Comparison of ENCODE assay signal across 1 cellular context in the genomic region with DNA sequence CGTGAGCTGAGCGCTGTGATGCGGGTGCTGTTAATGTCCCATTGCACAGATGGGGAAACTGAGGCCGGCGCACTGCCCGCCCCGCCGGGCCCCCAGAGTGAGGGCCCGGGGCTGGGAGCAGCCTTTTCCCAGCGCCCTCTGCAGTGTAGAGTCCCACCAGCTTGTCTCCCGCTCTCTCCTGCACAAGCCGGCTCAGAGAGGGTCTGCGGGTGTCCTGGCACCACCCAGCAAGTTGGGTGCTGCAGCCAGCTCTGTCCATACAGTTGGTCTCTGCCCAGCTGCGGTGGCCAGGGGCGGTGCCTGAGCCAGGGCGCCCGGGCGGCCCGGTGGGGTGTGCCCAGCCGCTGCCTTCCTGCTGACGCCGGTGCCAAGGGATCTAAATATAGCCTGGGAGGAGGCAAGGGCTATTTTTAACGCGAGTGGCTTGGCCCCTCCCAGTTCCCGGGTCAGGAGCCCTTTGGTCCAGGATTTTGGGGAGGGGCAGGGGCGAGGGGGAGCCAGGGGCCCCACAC.
TF ChIP-seq lines count a peak whose summit lies in the region.

No MANE protein-coding gene starts in this region.

TF ChIP-seq in WTC11, 78 proteins besides CTCF, POLR2A, EP300 and RAD21 (continued from another document):
- TF ChIP-seq, protein P1, sequence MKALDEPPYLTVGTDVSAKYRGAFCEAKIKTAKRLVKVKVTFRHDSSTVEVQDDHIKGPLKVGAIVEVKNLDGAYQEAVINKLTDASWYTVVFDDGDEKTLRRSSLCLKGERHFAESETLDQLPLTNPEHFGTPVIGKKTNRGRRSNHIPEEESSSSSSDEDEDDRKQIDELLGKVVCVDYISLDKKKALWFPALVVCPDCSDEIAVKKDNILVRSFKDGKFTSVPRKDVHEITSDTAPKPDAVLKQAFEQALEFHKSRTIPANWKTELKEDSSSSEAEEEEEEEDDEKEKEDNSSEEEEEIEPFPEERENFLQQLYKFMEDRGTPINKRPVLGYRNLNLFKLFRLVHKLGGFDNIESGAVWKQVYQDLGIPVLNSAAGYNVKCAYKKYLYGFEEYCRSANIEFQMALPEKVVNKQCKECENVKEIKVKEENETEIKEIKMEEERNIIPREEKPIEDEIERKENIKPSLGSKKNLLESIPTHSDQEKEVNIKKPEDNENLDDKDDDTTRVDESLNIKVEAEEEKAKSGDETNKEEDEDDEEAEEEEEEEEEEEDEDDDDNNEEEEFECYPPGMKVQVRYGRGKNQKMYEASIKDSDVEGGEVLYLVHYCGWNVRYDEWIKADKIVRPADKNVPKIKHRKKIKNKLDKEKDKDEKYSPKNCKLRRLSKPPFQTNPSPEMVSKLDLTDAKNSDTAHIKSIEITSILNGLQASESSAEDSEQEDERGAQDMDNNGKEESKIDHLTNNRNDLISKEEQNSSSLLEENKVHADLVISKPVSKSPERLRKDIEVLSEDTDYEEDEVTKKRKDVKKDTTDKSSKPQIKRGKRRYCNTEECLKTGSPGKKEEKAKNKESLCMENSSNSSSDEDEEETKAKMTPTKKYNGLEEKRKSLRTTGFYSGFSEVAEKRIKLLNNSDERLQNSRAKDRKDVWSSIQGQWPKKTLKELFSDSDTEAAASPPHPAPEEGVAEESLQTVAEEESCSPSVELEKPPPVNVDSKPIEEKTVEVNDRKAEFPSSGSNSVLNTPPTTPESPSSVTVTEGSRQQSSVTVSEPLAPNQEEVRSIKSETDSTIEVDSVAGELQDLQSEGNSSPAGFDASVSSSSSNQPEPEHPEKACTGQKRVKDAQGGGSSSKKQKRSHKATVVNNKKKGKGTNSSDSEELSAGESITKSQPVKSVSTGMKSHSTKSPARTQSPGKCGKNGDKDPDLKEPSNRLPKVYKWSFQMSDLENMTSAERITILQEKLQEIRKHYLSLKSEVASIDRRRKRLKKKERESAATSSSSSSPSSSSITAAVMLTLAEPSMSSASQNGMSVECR (CRISPR knock-in tag; IDR thresholded peaks at IDR 0.05; ENCODE audit: borderline replicate concordance), result no peak
- TF ChIP-seq RELA (CRISPR knock-in tag; IDR thresholded peaks at IDR 0.05; ENCODE audit: borderline replicate concordance), result no peak
- TF ChIP-seq HMGA2 (CRISPR knock-in tag; IDR thresholded peaks at IDR 0.05), result no peak
- TF ChIP-seq ZNF121 (CRISPR knock-in tag; IDR thresholded peaks at IDR 0.05), result 0 out of 2 replicates have a peak, but pooled peaks have one; percentile 70
- TF ChIP-seq GTF2I (CRISPR knock-in tag; conservative IDR thresholded peaks at IDR 0.05), result peak; percentile 79
- TF ChIP-seq CBFB (CRISPR knock-in tag; IDR thresholded peaks at IDR 0.05; ENCODE audit: low read depth), result 0 out of 2 replicates have a peak, but pooled peaks have one; percentile 3
- TF ChIP-seq, protein P2, sequence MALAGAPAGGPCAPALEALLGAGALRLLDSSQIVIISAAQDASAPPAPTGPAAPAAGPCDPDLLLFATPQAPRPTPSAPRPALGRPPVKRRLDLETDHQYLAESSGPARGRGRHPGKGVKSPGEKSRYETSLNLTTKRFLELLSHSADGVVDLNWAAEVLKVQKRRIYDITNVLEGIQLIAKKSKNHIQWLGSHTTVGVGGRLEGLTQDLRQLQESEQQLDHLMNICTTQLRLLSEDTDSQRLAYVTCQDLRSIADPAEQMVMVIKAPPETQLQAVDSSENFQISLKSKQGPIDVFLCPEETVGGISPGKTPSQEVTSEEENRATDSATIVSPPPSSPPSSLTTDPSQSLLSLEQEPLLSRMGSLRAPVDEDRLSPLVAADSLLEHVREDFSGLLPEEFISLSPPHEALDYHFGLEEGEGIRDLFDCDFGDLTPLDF (CRISPR knock-in tag; IDR thresholded peaks at IDR 0.05), result no peak
- TF ChIP-seq, protein P3, sequence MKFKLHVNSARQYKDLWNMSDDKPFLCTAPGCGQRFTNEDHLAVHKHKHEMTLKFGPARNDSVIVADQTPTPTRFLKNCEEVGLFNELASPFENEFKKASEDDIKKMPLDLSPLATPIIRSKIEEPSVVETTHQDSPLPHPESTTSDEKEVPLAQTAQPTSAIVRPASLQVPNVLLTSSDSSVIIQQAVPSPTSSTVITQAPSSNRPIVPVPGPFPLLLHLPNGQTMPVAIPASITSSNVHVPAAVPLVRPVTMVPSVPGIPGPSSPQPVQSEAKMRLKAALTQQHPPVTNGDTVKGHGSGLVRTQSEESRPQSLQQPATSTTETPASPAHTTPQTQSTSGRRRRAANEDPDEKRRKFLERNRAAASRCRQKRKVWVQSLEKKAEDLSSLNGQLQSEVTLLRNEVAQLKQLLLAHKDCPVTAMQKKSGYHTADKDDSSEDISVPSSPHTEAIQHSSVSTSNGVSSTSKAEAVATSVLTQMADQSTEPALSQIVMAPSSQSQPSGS (CRISPR knock-in tag; IDR thresholded peaks at IDR 0.05; ENCODE audit: borderline replicate concordance, low read depth), result no peak
- TF ChIP-seq, protein P4, sequence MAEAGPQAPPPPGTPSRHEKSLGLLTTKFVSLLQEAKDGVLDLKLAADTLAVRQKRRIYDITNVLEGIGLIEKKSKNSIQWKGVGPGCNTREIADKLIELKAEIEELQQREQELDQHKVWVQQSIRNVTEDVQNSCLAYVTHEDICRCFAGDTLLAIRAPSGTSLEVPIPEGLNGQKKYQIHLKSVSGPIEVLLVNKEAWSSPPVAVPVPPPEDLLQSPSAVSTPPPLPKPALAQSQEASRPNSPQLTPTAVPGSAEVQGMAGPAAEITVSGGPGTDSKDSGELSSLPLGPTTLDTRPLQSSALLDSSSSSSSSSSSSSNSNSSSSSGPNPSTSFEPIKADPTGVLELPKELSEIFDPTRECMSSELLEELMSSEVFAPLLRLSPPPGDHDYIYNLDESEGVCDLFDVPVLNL (CRISPR knock-in tag; IDR thresholded peaks at IDR 0.05; ENCODE audit: borderline replicate concordance, low read depth), result no peak
- TF ChIP-seq, protein P5, sequence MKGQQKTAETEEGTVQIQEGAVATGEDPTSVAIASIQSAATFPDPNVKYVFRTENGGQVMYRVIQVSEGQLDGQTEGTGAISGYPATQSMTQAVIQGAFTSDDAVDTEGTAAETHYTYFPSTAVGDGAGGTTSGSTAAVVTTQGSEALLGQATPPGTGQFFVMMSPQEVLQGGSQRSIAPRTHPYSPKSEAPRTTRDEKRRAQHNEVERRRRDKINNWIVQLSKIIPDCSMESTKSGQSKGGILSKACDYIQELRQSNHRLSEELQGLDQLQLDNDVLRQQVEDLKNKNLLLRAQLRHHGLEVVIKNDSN (CRISPR knock-in tag; IDR thresholded peaks at IDR 0.05), result no peak
- TF ChIP-seq, protein P6, sequence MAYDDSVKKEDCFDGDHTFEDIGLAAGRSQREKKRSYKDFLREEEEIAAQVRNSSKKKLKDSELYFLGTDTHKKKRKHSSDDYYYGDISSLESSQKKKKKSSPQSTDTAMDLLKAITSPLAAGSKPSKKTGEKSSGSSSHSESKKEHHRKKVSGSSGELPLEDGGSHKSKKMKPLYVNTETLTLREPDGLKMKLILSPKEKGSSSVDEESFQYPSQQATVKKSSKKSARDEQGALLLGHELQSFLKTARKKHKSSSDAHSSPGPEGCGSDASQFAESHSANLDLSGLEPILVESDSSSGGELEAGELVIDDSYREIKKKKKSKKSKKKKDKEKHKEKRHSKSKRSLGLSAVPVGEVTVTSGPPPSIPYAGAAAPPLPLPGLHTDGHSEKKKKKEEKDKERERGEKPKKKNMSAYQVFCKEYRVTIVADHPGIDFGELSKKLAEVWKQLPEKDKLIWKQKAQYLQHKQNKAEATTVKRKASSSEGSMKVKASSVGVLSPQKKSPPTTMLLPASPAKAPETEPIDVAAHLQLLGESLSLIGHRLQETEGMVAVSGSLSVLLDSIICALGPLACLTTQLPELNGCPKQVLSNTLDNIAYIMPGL (CRISPR knock-in tag; IDR thresholded peaks at IDR 0.05), result peak; percentile 28; the same call in 1 of the 2 replicates
- no peak for TF ChIP-seq NFATC4 (CRISPR knock-in tag; IDR thresholded peaks at IDR 0.05)
- TF ChIP-seq ZBTB21 (CRISPR knock-in tag; IDR thresholded peaks at IDR 0.05; ENCODE audit: borderline replicate concordance), result no peak
- no peak for TF ChIP-seq TEAD1 (CRISPR knock-in tag; IDR thresholded peaks at IDR 0.05)
